18 cellular contexts compared by ENCODE assay signal in the genomic region with DNA sequence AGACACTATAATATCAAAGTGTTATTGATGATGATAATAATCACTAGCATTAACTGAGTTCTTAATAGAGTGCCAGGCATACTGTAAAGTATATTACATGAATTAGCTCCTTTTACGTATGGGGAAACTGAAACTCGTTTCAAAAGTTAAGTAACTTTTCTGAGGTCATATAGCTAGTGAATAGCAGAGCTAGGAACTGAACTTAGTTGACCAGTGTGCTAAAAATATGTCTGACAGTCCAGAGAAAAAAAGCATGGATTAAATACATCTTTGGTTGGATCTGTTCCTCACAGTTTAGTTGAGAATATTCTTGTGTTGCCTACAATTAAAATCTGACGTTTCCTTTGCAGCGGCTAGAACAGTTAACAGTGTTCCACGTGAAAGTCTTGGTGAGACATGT. TPM values are rescaled to one million over a fixed set of nuclear protein-coding genes. Genes with fewer than 3 reads are reported as not detected.
"Had no signal": no experiment of that assay in that cellular context is flagged by ENCODE, and none has a peak within 500 bp of the region (broad histone marks: within the 10 kb centered on the region; RNA-seq: fewer than 3 reads in every experiment).

No MANE protein-coding gene starts in this region.

- H3K27ac ChIP-seq: coronary artery, left ventricle myocardium inferior, lower lobe of right lung, ovary, suprapubic skin, thyroid gland had no signal

- H3K9me3 ChIP-seq: ovary, suprapubic skin, thyroid gland had no signal

- ATAC-seq: lower lobe of right lung, natural killer cell had no signal

- H3K36me3 ChIP-seq: heart right ventricle, lower lobe of right lung, ovary, suprapubic skin, thyroid gland had no signal

- H3K4me3 ChIP-seq: coronary artery, heart right ventricle, left ventricle myocardium inferior, lower lobe of right lung, ovary, smooth muscle cell, suprapubic skin, thyroid gland had no signal

- DNase-seq: effector CD4-positive, alpha-beta T cell; endodermal cell; erythroblast; foreskin melanocyte; immature natural killer cell; kidney; left ventricle myocardium inferior; lower lobe of right lung; natural killer cell; stimulated activated CD4-positive, alpha-beta T cell treated with anti-CD3 and anti-CD28 coated beads, Interleukin-2, amount 100 ng/mL, for 48 hours; stimulated activated naive CD4-positive, alpha-beta T cell treated with Interleukin-2 at 50 U/mL for 16 hours had no signal

- H3K27me3 ChIP-seq: heart right ventricle, ovary, suprapubic skin, thyroid gland had no signal

- H3K4me1 ChIP-seq: lower lobe of right lung had no signal

RNA-seq across cellular contexts. Expression of a gene that starts 18.4 kb away (rescaled TPM):
- total RNA-seq: myocyte, smooth muscle cell had no signal
